ENCODE assay signal across 8 cellular contexts in the genomic region with DNA sequence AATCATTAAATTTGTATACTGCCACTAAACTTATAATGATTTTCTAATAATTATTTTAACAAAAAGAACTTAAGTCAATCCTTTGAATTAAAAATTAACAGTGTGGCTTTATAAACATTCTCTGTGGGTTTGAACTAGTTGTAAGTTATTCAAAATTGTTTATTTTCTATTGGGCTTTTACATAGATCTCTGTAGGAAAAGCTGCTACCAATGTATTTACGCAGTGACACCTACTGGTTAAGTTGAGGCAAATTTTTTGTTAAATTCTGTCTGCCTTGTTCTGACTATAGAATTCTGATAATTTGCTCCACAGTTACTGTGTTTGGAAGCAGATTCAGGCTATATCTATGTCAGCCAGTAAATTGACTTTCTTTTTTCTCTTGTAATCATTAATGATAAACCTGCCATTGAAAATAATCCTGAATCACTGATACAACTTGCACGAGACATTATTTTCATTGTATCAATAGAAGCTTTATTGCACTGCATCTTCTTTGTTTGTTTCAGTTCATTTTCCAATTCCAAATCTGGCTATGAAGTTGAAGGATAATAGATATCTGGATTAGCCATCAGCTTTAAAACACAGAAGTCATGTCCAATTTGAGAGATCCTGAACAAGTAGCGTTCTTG.
DNase-seq lines count a peak whose midpoint lies in the region; ATAC-seq and TF ChIP-seq lines count a peak whose summit lies in the region.

No MANE protein-coding gene starts in this region.

- TF ChIP-seq CTCF in activated CD8-positive, alpha-beta T cell treated with anti-CD3 and anti-CD28 coated beads for 36 hours (IDR thresholded peaks at IDR 0.05): peak; percentile 78
- TF ChIP-seq CTCF in astrocyte of the cerebellum (IDR thresholded peaks at IDR 0.05; ENCODE audit: low read depth, low read length, missing control alignments): peak; percentile 45

- CTCF ChIA-PET in activated CD8-positive, alpha-beta T cell treated with anti-CD3 and anti-CD28 coated beads for 36 hours (lab: Charles Lee): interaction anchor here (0.6 to 6.0 kb wide), 35 partner anchors 9 to 644 kb away, joined by 3 to 44 read pairs (median 4); a partner anchor contains a TSS
- CTCF ChIA-PET in activated CD8-positive, alpha-beta T cell treated with anti-CD3 and anti-CD28 coated beads, Interleukin-2, amount 10 ng/mL, durations not matched to agents 7 days and 5 days (lab: Charles Lee): interaction anchor here (0.6 to 5.2 kb wide), 21 partner anchors 10 to 644 kb away, joined by 3 to 36 read pairs (median 4); no protein-coding TSS in a partner anchor
- CTCF ChIA-PET in activated CD4-positive, alpha-beta memory T cell treated with anti-CD3 and anti-CD28 coated beads for 36 hours (lab: Charles Lee): interaction anchor here (0.7 to 6.2 kb wide), 18 partner anchors 9 to 1415 kb away, joined by 3 to 81 read pairs (median 6); a partner anchor contains a TSS

- ATAC-seq in activated CD8-positive, alpha-beta T cell treated with anti-CD3 and anti-CD28 coated beads for 36 hours: no peak
- ATAC-seq in activated CD8-positive, alpha-beta T cell treated with anti-CD3 and anti-CD28 coated beads, Interleukin-2, amount 10 ng/mL, durations not matched to agents 7 days and 5 days: no peak
- ATAC-seq in stimulated activated effector memory CD8-positive, alpha-beta T cell treated with anti-CD3 and anti-CD28 coated beads, Interleukin-12 subunit alpha, Interleukin-12 subunit beta, amount 100 ng/mL, for 72 hours: no peak

- in situ Hi-C loops in astrocyte of the cerebellum (cut with HindIII; ENCODE audit: low sequenced_read_pairs): loop anchor here (5.0 kb wide), 1 partner anchor 78 kb away; no protein-coding TSS in a partner anchor

- intact Hi-C loops in activated CD8-positive, alpha-beta T cell treated with anti-CD3 and anti-CD28 coated beads for 36 hours (cut with micrococcal nuclease): loop anchor here (1.0 to 5.0 kb wide), 2 partner anchors 114 to 277 kb away; no protein-coding TSS in a partner anchor
- intact Hi-C loops in activated CD4-positive, alpha-beta memory T cell treated with anti-CD3 and anti-CD28 coated beads for 36 hours (cut with micrococcal nuclease): loop anchor here (1.0 to 10.0 kb wide), 3 partner anchors 30 to 644 kb away; no protein-coding TSS in a partner anchor

- H3K9me3 Mint-ChIP-seq in activated CD8-positive, alpha-beta T cell treated with anti-CD3 and anti-CD28 coated beads for 36 hours: peaks cover 2% of the 10 kb centered on the region
- peaks cover 2% of the 10 kb centered on the region for H3K9me3 Mint-ChIP-seq in activated CD8-positive, alpha-beta T cell treated with anti-CD3 and anti-CD28 coated beads, Interleukin-2, amount 10 ng/mL, durations not matched to agents 7 days and 5 days (ENCODE audit: insufficient read depth)
- no peaks in the 10 kb centered on the region for H3K9me3 Mint-ChIP-seq in stimulated activated effector memory CD8-positive, alpha-beta T cell treated with anti-CD3 and anti-CD28 coated beads, Interleukin-12 subunit alpha, Interleukin-12 subunit beta, amount 100 ng/mL, for 72 hours
- peaks cover 3% of the 10 kb centered on the region for H3K9me3 Mint-ChIP-seq in activated CD4-positive, alpha-beta memory T cell treated with anti-CD3 and anti-CD28 coated beads for 36 hours

- no peak for DNase-seq in activated CD8-positive, alpha-beta T cell treated with anti-CD3 and anti-CD28 coated beads for 36 hours
- DNase-seq in activated CD8-positive, alpha-beta T cell treated with anti-CD3 and anti-CD28 coated beads, Interleukin-2, amount 10 ng/mL, durations not matched to agents 7 days and 5 days: no peak
- peak; percentile 72 for DNase-seq in MV-4-11 (lab: John Stamatoyannopoulos, UW)
- peak; percentile 31 for DNase-seq in astrocyte of the cerebellum (ENCODE audit: low read depth)
- peak; percentile 42 for DNase-seq in kidney glomerular epithelial cell (lab: John Stamatoyannopoulos, UW)
- no peak for DNase-seq in stimulated activated effector memory CD8-positive, alpha-beta T cell treated with anti-CD3 and anti-CD28 coated beads, Interleukin-12 subunit alpha, Interleukin-12 subunit beta, amount 100 ng/mL, for 72 hours (ENCODE audit: low spot score in 2 of 2)
- DNase-seq in NK-92 (lab: John Stamatoyannopoulos, UW; ENCODE audit: unreplicated experiment): no peak
- no peak for DNase-seq in activated CD4-positive, alpha-beta memory T cell treated with anti-CD3 and anti-CD28 coated beads for 36 hours

- no peak overlapping the region for H3K27ac Mint-ChIP-seq in activated CD8-positive, alpha-beta T cell treated with anti-CD3 and anti-CD28 coated beads for 36 hours
- no peak overlapping the region for H3K27ac Mint-ChIP-seq in activated CD8-positive, alpha-beta T cell treated with anti-CD3 and anti-CD28 coated beads, Interleukin-2, amount 10 ng/mL, durations not matched to agents 7 days and 5 days
- H3K27ac Mint-ChIP-seq in stimulated activated effector memory CD8-positive, alpha-beta T cell treated with anti-CD3 and anti-CD28 coated beads, Interleukin-12 subunit alpha, Interleukin-12 subunit beta, amount 100 ng/mL, for 72 hours: no peak overlapping the region
- no peak overlapping the region for H3K27ac Mint-ChIP-seq in activated CD4-positive, alpha-beta memory T cell treated with anti-CD3 and anti-CD28 coated beads for 36 hours

- no peak overlapping the region for H3K4me3 Mint-ChIP-seq in activated CD8-positive, alpha-beta T cell treated with anti-CD3 and anti-CD28 coated beads for 36 hours
- no peak overlapping the region for H3K4me3 Mint-ChIP-seq in activated CD8-positive, alpha-beta T cell treated with anti-CD3 and anti-CD28 coated beads, Interleukin-2, amount 10 ng/mL, durations not matched to agents 7 days and 5 days
- H3K4me3 Mint-ChIP-seq in stimulated activated effector memory CD8-positive, alpha-beta T cell treated with anti-CD3 and anti-CD28 coated beads, Interleukin-12 subunit alpha, Interleukin-12 subunit beta, amount 100 ng/mL, for 72 hours: no peak overlapping the region
- H3K4me3 Mint-ChIP-seq in activated CD4-positive, alpha-beta memory T cell treated with anti-CD3 and anti-CD28 coated beads for 36 hours: no peak overlapping the region

- H3K36me3 Mint-ChIP-seq in activated CD8-positive, alpha-beta T cell treated with anti-CD3 and anti-CD28 coated beads for 36 hours (ENCODE audit: low read depth): peaks cover 2% of the 10 kb centered on the region
- H3K36me3 Mint-ChIP-seq in activated CD8-positive, alpha-beta T cell treated with anti-CD3 and anti-CD28 coated beads, Interleukin-2, amount 10 ng/mL, durations not matched to agents 7 days and 5 days (ENCODE audit: low read depth): peaks cover 6% of the 10 kb centered on the region
- peaks cover 30% of the 10 kb centered on the region for H3K36me3 Mint-ChIP-seq in stimulated activated effector memory CD8-positive, alpha-beta T cell treated with anti-CD3 and anti-CD28 coated beads, Interleukin-12 subunit alpha, Interleukin-12 subunit beta, amount 100 ng/mL, for 72 hours
- peaks cover 4% of the 10 kb centered on the region for H3K36me3 Mint-ChIP-seq in activated CD4-positive, alpha-beta memory T cell treated with anti-CD3 and anti-CD28 coated beads for 36 hours

- H3K4me3 ChIP-seq in astrocyte of the cerebellum (ENCODE audit: low read depth, low read length): no peak overlapping the region

- peaks cover 34% of the 10 kb centered on the region for H3K4me1 Mint-ChIP-seq in activated CD8-positive, alpha-beta T cell treated with anti-CD3 and anti-CD28 coated beads for 36 hours (ENCODE audit: low read depth)
- peaks cover 32% of the 10 kb centered on the region for H3K4me1 Mint-ChIP-seq in activated CD8-positive, alpha-beta T cell treated with anti-CD3 and anti-CD28 coated beads, Interleukin-2, amount 10 ng/mL, durations not matched to agents 7 days and 5 days (ENCODE audit: low read depth)
- peaks cover 37% of the 10 kb centered on the region for H3K4me1 Mint-ChIP-seq in stimulated activated effector memory CD8-positive, alpha-beta T cell treated with anti-CD3 and anti-CD28 coated beads, Interleukin-12 subunit alpha, Interleukin-12 subunit beta, amount 100 ng/mL, for 72 hours
- H3K4me1 Mint-ChIP-seq in activated CD4-positive, alpha-beta memory T cell treated with anti-CD3 and anti-CD28 coated beads for 36 hours (ENCODE audit: low read depth): peaks cover 29% of the 10 kb centered on the region

- POLR2A ChIA-PET in activated CD8-positive, alpha-beta T cell treated with anti-CD3 and anti-CD28 coated beads for 36 hours (lab: Charles Lee): interaction anchor here (1.1 to 2.0 kb wide), 2 partner anchors 68 to 124 kb away, joined by 5 to 6 read pairs; a partner anchor contains a TSS
- POLR2A ChIA-PET in activated CD8-positive, alpha-beta T cell treated with anti-CD3 and anti-CD28 coated beads, Interleukin-2, amount 10 ng/mL, durations not matched to agents 7 days and 5 days (lab: Charles Lee): interaction anchor here (0.6 kb wide), 1 partner anchor 68 kb away, joined by 4 read pairs; no protein-coding TSS in a partner anchor
- POLR2A ChIA-PET in activated CD4-positive, alpha-beta memory T cell treated with anti-CD3 and anti-CD28 coated beads for 36 hours (lab: Charles Lee): no interaction called here

- peaks cover 2% of the 10 kb centered on the region for H3K27me3 Mint-ChIP-seq in activated CD8-positive, alpha-beta T cell treated with anti-CD3 and anti-CD28 coated beads for 36 hours
- peaks cover 2% of the 10 kb centered on the region for H3K27me3 Mint-ChIP-seq in activated CD8-positive, alpha-beta T cell treated with anti-CD3 and anti-CD28 coated beads, Interleukin-2, amount 10 ng/mL, durations not matched to agents 7 days and 5 days (ENCODE audit: low read depth)
- H3K27me3 Mint-ChIP-seq in activated CD4-positive, alpha-beta memory T cell treated with anti-CD3 and anti-CD28 coated beads for 36 hours: peaks cover 2% of the 10 kb centered on the region

Comparison
In these comparisons a context has a peak if more than half of its experiments do, and no peak if none do; other contexts are left out.
1. DNase-seq: peak in MV-4-11 (single experiment), astrocyte of the cerebellum (single experiment) and kidney glomerular epithelial cell (single experiment); none in activated CD8-positive, alpha-beta T cell treated with anti-CD3 and anti-CD28 coated beads for 36 hours (single experiment), activated CD8-positive, alpha-beta T cell treated with anti-CD3 and anti-CD28 coated beads, Interleukin-2, amount 10 ng/mL, durations not matched to agents 7 days and 5 days (single experiment), stimulated activated effector memory CD8-positive, alpha-beta T cell treated with anti-CD3 and anti-CD28 coated beads, Interleukin-12 subunit alpha, Interleukin-12 subunit beta, amount 100 ng/mL, for 72 hours (0 of 2), NK-92 (single experiment) and activated CD4-positive, alpha-beta memory T cell treated with anti-CD3 and anti-CD28 coated beads for 36 hours (single experiment).